In genomic region chr4:38733663-38734062, GRCh38 we compare ENCODE assay signal across 11 cellular contexts. TPM values are rescaled to one million over a fixed set of nuclear protein-coding genes. Genes with fewer than 3 reads are reported as not detected.
"Had no signal": no experiment of that assay in that cellular context is flagged by ENCODE, and none has a peak within 500 bp of the region (broad histone marks: within the 10 kb centered on the region; RNA-seq: fewer than 3 reads in every experiment).

No MANE protein-coding gene starts in this region.

- H3K27me3 Mint-ChIP-seq: activated B cell treated with CpG ODN at 0.5 μM for 24 hours, memory B cell had no signal

- H3K27ac Mint-ChIP-seq: activated B cell treated with CpG ODN at 0.5 μM for 24 hours had no signal

- ATAC-seq: left lobe of liver had no signal

- H3K4me3 Mint-ChIP-seq: activated B cell treated with CpG ODN at 0.5 μM for 24 hours, memory B cell had no signal

- DNase-seq: activated B cell treated with CpG ODN at 0.5 μM for 24 hours; activated CD4-positive, alpha-beta T cell treated with anti-CD3 and anti-CD28 coated beads, Interleukin-2, amount 50 U/mL, for 1 hour; activated gamma-delta T cell treated with Interleukin-2 at 50 U/mL for 16 hours; activated T-cell treated with anti-CD3 and anti-CD28 coated beads, Interleukin-2, amount 50 U/mL, for 48 hours; foreskin melanocyte; head of caudate nucleus; small intestine; upper lobe of left lung had no signal

- H3K27ac ChIP-seq: cardiac muscle cell, upper lobe of left lung had no signal

RNA-seq across cellular contexts. Expression of gene TLR10, which starts 49.1 kb away (rescaled TPM):
- total RNA-seq: cardiac muscle cell had no signal
